Comparison of ENCODE assay signal across 8 cellular contexts in genomic region chr6:99588618-99589289, GRCh38. TPM values are rescaled to one million over a fixed set of nuclear protein-coding genes. Genes with fewer than 3 reads are reported as not detected.
A peak's percentile ranks its signal among the peaks of the same experiment; 100 is the strongest.
DNase-seq lines count a peak whose midpoint lies in the region; ATAC-seq, FAIRE-seq and TF ChIP-seq lines count a peak whose summit lies in the region.

No MANE protein-coding gene starts in this region.

- H3K4me3 ChIP-seq in A549: peak overlapping the region; percentile 53
- peak overlapping the region; percentile 29 to 39 for H3K4me3 ChIP-seq in left lung

- TF ChIP-seq EP300 in A549 (IDR thresholded peaks at IDR 0.05): no peak

- DNase-seq in A549 (ENCODE audit: low read depth in 1 of 2, low spot score in 1 of 2) (peak; percentile 58 to 81), NCI-H2107 (lab: John Stamatoyannopoulos, UW) (peak; percentile 77), cerebellum (ENCODE audit: low spot score) (peak; percentile 68), left lung (peak; percentile 69 to 91)
- peak; percentile 59 for DNase-seq in stimulated activated CD4-positive, alpha-beta T cell treated with anti-CD3 and anti-CD28 coated beads, Interleukin-2, amount 100 ng/mL, for 4 hours (ENCODE audit: low read depth)

- peak overlapping the region; percentile 96 for H3K4me2 ChIP-seq in A549

- H3K27me3 ChIP-seq in left lung: peaks cover 62 to 78% of the 10 kb centered on the region in 2 donors

- WGBS in A549 (ENCODE audit: missing lambda C conversion rate): no CpG with 5 or more reads among the region's 52 CpGs

- CTCF ChIA-PET in A549 (lab: Yijun Ruan, JAX): interaction anchor here (0.6 to 2.7 kb wide), 18 partner anchors 9 to 318 kb away, joined by 3 to 21 read pairs (median 4); partner anchors contain the start of gene CCNC

- intact Hi-C loops in left lung (cut with DNase I): no loop called here

- TF ChIP-seq CTCF in A549 (IDR thresholded peaks at IDR 0.05): peak; percentile 58
- TF ChIP-seq CTCF in VCaP (conservative IDR thresholded peaks at IDR 0.05): peak; percentile 89
- peak; percentile 25 to 46 for TF ChIP-seq CTCF in left lung (IDR thresholded peaks at IDR 0.05)

- POLR2A ChIA-PET in A549 (lab: Yijun Ruan, JAX): interaction anchor here (1.0 to 1.8 kb wide), 2 partner anchors 20 to 157 kb away, joined by 4 to 6 read pairs; partner anchors contain the start of gene CCNC

- peak; percentile 99 for ATAC-seq in A549
- ATAC-seq in GM18508 (IDR thresholded peaks at IDR 0.05; ENCODE audit: insufficient read depth, unreplicated experiment): peak; percentile 85
- peak; percentile 92 for ATAC-seq in HG02973 (IDR thresholded peaks at IDR 0.05; ENCODE audit: unreplicated experiment)
- ATAC-seq in left lung: peak; percentile 99

- H3K27ac ChIP-seq in A549 (peak overlapping the region; percentile 50 to 82; a peak in 5 of 6 replicates), VCaP (peak overlapping the region; percentile 86), left lung (no peak overlapping the region)

- FAIRE-seq in A549 (lab: Jason Lieb, UNC): no peak

- H3K36me3 ChIP-seq in left lung: no peaks in the 10 kb centered on the region

- TF ChIP-seq POLR2A in A549 (IDR thresholded peaks at IDR 0.05; ENCODE audit: low read length): no peak

- no peaks in the 10 kb centered on the region for H3K4me1 ChIP-seq in A549
- H3K4me1 ChIP-seq in left lung: peaks cover 7 to 46% of the 10 kb centered on the region in 2 donors

- peak; percentile 68 to 72 for TF ChIP-seq RAD21 in A549 (conservative IDR thresholded peaks at IDR 0.05 in 1 of 2, IDR thresholded peaks at IDR 0.05 in 1 of 2)

- no peaks in the 10 kb centered on the region for H3K9me3 ChIP-seq in A549
- H3K9me3 ChIP-seq in left lung: no peaks in the 10 kb centered on the region

TF ChIP-seq in A549, 52 proteins besides CTCF, POLR2A, EP300 and RAD21:
- TF ChIP-seq MAZ (IDR thresholded peaks at IDR 0.05; ENCODE audit: borderline replicate concordance, low read depth, low read length) (no peak), SMC3 (IDR thresholded peaks at IDR 0.05) (peak; percentile 61), MAX (IDR thresholded peaks at IDR 0.05) (peak; percentile 53; the same call in 1 of the 2 replicates), MAFK (IDR thresholded peaks at IDR 0.05; ENCODE audit: partially characterized antibody) (peak; percentile 12)

RNA-seq across cellular contexts. Expression of gene PRDM13, which starts 17.9 kb away (rescaled TPM):
- 0.49 and 0.74 TPM in 2 replicates for polyA plus RNA-seq in A549 (2011; rRNA removed)
- polyA plus RNA-seq in A549 (2012; cell fraction: cytosol; rRNA removed): 0.62 and 0.69 TPM in 2 replicates
- polyA plus RNA-seq in A549 (2012; cell fraction: nucleus; rRNA removed): 0.49 and 0.55 TPM in 2 replicates
- polyA plus RNA-seq in A549 (2017; fragmentation: RNase III; extraction: RNeasy Plus Mini Kit Qiagen cat#74134 plus additional on column Dnase treatment): 0.41 to 0.59 TPM (median 0.44 TPM) in 3 replicates
- polyA minus RNA-seq in A549 (2011; rRNA and poly(A)+ RNA removed): 0.10 and 0.17 TPM in 2 replicates
- 4.7 TPM for total RNA-seq in cerebellum
- not detected for total RNA-seq in left lung

RNA-seq across cellular contexts. Expression of gene CCNC, which starts 20.3 kb away (rescaled TPM):
- polyA plus RNA-seq in A549 (2011; rRNA removed) (60.3 and 66.0 TPM in 2 replicates), A549 (2017; fragmentation: RNase III; extraction: RNeasy Plus Mini Kit Qiagen cat#74134 plus additional on column Dnase treatment) (43.6 to 46.9 TPM (median 44.1 TPM) in 3 replicates)
- 11.9 and 14.0 TPM in 2 replicates for polyA plus RNA-seq in A549 (2012; cell fraction: cytosol; rRNA removed)
- 4.0 and 7.5 TPM in 2 replicates for polyA plus RNA-seq in A549 (2012; cell fraction: nucleus; rRNA removed)
- polyA minus RNA-seq in A549 (2011; rRNA and poly(A)+ RNA removed): 29.1 and 31.1 TPM in 2 replicates
- total RNA-seq in cerebellum (66.0 TPM), left lung (10 to 100 TPM; 55.6 to 63.7 TPM)

Comparison
In these comparisons a context has a peak if more than half of its experiments do, and no peak if none do; other contexts are left out.
1. H3K27ac ChIP-seq: peak in A549 (2 of 2) and VCaP (single experiment); none in left lung (0 of 2).
2. CTCF ChIP-seq: peak in every context shown above with its lines; median percentile 89 in VCaP; 58 in A549; 36 in left lung.
3. Peak in every context shown above with its lines, with median percentiles within 50 percentile points of each other: ATAC-seq and DNase-seq.